ENCODE assay signal across 8 cellular contexts in genomic region chr20:43963872-43964791, GRCh38. TPM values are rescaled to one million over a fixed set of nuclear protein-coding genes. Genes with fewer than 3 reads are reported as not detected.
DNase-seq lines count a peak whose midpoint lies in the region; FAIRE-seq and TF ChIP-seq lines count a peak whose summit lies in the region.

No MANE protein-coding gene starts in this region.

- peaks cover 11 to 21% (median 20%) of the 10 kb centered on the region in 3 donors for H3K27me3 Mint-ChIP-seq in CD14-positive monocyte (ENCODE audit: low read depth in 3 of 3)

- H3K4me1 ChIP-seq in transverse colon = peaks cover under 1 to 6% (median 3%) of the 10 kb centered on the region in 4 donors
- peaks cover 3 to 4% of the 10 kb centered on the region in 2 donors for H3K4me1 ChIP-seq in small intestine (ENCODE audit: control insufficient read depth in 2 of 2, insufficient read depth in 1 of 2, low read depth in 1 of 2, low read length in 1 of 2)

- 41 to 57% methylated on average over 4 to 10 of the region's 10 CpGs for WGBS in transverse colon (ENCODE audit: low coverage in 1 of 2), 2 donors
- WGBS in small intestine, 3 donors = 33 to 45% (median 39%) methylated on average over 10 of the region's 10 CpGs

- peaks cover 42% of the 10 kb centered on the region for H3K4me1 Mint-ChIP-seq in CD14-positive monocyte

- peaks cover 3 to 6% of the 10 kb centered on the region in 2 donors for H3K36me3 Mint-ChIP-seq in CD14-positive monocyte

- H3K4me3 ChIP-seq in transverse colon (no peak overlapping the region), small intestine (ENCODE audit: low read depth in 1 of 2, low read length in 2 of 2) (no peak overlapping the region)

- H3K36me3 ChIP-seq in transverse colon (no peaks in the 10 kb centered on the region), small intestine (ENCODE audit: control insufficient read depth in 2 of 2, insufficient read depth in 2 of 2, low read length in 2 of 2) (no peaks in the 10 kb centered on the region)

- FAIRE-seq in small intestine (lab: Jason Lieb, UNC) = no peak

- TF ChIP-seq EP300 in transverse colon (IDR thresholded peaks at IDR 0.05; ENCODE audit: low read depth) = no peak

- H3K4me3 Mint-ChIP-seq in CD14-positive monocyte = peak overlapping the region in 1 of 2 donors; percentile 70

- TF ChIP-seq CTCF in CD14-positive monocyte (IDR thresholded peaks at IDR 0.05) = no peak
- no peak for TF ChIP-seq CTCF in transverse colon (IDR thresholded peaks at IDR 0.05)

- intact Hi-C loops in CD14-positive monocyte (cut with micrococcal nuclease) = no loop called here
- intact Hi-C loops in transverse colon (cut with DNase I; ENCODE audit: low total_unique reads) = no loop called here

- peak; percentile 66 for DNase-seq in CD14-positive monocyte (ENCODE audit: low spot score)
- peak; percentile 63 for DNase-seq in HCEC 1CT
- DNase-seq in T follicular helper cell (ENCODE audit: low read depth) = peak; percentile 53
- peak; percentile 45 for DNase-seq in fibroblast of gingiva (ENCODE audit: low read depth)
- peak; percentile 22 for DNase-seq in transverse colon
- DNase-seq in small intestine = no peak
- DNase-seq in NCI-H2081 treated with DMSO at 0.1 percent for 48 hours (lab: John Stamatoyannopoulos, UW) = no peak
- DNase-seq in NCI-H526 (lab: John Stamatoyannopoulos, UW) = no peak

- H3K9me3 ChIP-seq in transverse colon = no peaks in the 10 kb centered on the region
- no peaks in the 10 kb centered on the region for H3K9me3 ChIP-seq in small intestine (ENCODE audit: control insufficient read depth, low read depth)

- no peaks in the 10 kb centered on the region for H3K27me3 ChIP-seq in transverse colon
- H3K27me3 ChIP-seq in small intestine (ENCODE audit: control insufficient read depth in 2 of 2, insufficient read depth in 2 of 2, low read length in 2 of 2) = no peaks in the 10 kb centered on the region

- H3K9me3 Mint-ChIP-seq in CD14-positive monocyte = peaks cover 0 to 2% (median 0%) of the 10 kb centered on the region in 7 donors

- H3K27ac Mint-ChIP-seq in CD14-positive monocyte = peak overlapping the region in 5 of 7 donors; percentile 31 to 84 (median 67)

- no peak overlapping the region for H3K27ac ChIP-seq in transverse colon
- H3K27ac ChIP-seq in small intestine (ENCODE audit: low read depth in 1 of 2, low read length in 1 of 2) = no peak overlapping the region

- in situ Hi-C loops in transverse colon (cut with MboI; ENCODE audit: low pct_ligation_motif_present in 1 of 4, low pct_unique_long_range_greater_than_20kb in 1 of 4, low sequenced_read_pairs in 3 of 4) = no loop called here

- TF ChIP-seq POLR2A in transverse colon (IDR thresholded peaks at IDR 0.05) = no peak

RNA-seq across cellular contexts. Expression of gene TOX2, which starts 49.5 kb away (rescaled TPM):
- polyA plus RNA-seq in CD14-positive monocyte = under 1 TPM; 0.39 to 0.47 TPM
- total RNA-seq in transverse colon = 10 to 100 TPM in 2 of 4 donors, 1 to 10 TPM in 2; 1.5 to 15.7 (median 6.8) TPM
- polyA plus RNA-seq in small intestine = 10 to 100 TPM in 1 of 3 donors, 1 to 10 TPM in 1, not detected in 1; 3.0 to 10.6 TPM

Comparison
In these comparisons a context has a peak if more than half of its experiments do, and no peak if none do; other contexts are left out.
1. DNase-seq: peak in CD14-positive monocyte (single experiment), HCEC 1CT (single experiment), T follicular helper cell (single experiment), fibroblast of gingiva (single experiment) and transverse colon (single experiment); none in small intestine (single experiment), NCI-H2081 treated with DMSO at 0.1 percent for 48 hours (single experiment) and NCI-H526 (0 of 2).